In genomic region chr2:121816797-121817196, GRCh38 we compare ENCODE assay signal across 17 cellular contexts.
DNase-seq lines count a peak whose midpoint lies in the region; ATAC-seq, FAIRE-seq and TF ChIP-seq lines count a peak whose summit lies in the region.
"Had no signal": no experiment of that assay in that cellular context is flagged by ENCODE, and none has a peak within 500 bp of the region (broad histone marks: within the 10 kb centered on the region; RNA-seq: fewer than 3 reads in every experiment).

No MANE protein-coding gene starts in this region.

- H3K27ac ChIP-seq in Karpas-422 (ENCODE audit: low read length), result no peak overlapping the region
- H3K27ac ChIP-seq in K562 (ENCODE audit: extremely low read depth, low read depth, low read length), result no peak overlapping the region
- H3K27ac ChIP-seq in right cardiac atrium (ENCODE audit: low read length), result no peak overlapping the region
- H3K27ac ChIP-seq: PC-9, SK-N-MC had no signal

- H3K4me1 ChIP-seq in Karpas-422 (ENCODE audit: low read length) (peaks cover 40% of the 10 kb centered on the region), K562 (replicated peaks in 1 of 2; ENCODE audit: control insufficient read depth in 2 of 2, insufficient read depth in 2 of 2, low read length in 2 of 2) (no peaks in the 10 kb centered on the region), right cardiac atrium (ENCODE audit: control insufficient read depth, insufficient read depth, low read length) (no peaks in the 10 kb centered on the region)

- no peak for TF ChIP-seq RAD21 in K562 (CRISPR knock-in tag; conservative IDR thresholded peaks at IDR 0.05 in 1 of 2, IDR thresholded peaks at IDR 0.05 in 1 of 2)

- no peaks in the 10 kb centered on the region for H3K27me3 ChIP-seq in Karpas-422 (ENCODE audit: low read length)
- H3K27me3 ChIP-seq in K562 (ENCODE audit: control insufficient read depth in 2 of 2, insufficient read depth in 2 of 2, low read length in 2 of 2), result peaks cover 2 to 25% of the 10 kb centered on the region in 2 experiments; a peak in 2 of 5 replicates
- H3K27me3 ChIP-seq in right cardiac atrium (ENCODE audit: control insufficient read depth, insufficient read depth), result no peaks in the 10 kb centered on the region

- no TSS peak for BruUV-seq in K562 (replicated peaks; lab: Mats Ljungman, UMichigan)

- POLR2A ChIA-PET in K562 (lab: Yijun Ruan, JAX), result no interaction called here

- H3K79me2 ChIP-seq in Karpas-422 (ENCODE audit: low read length), result no peaks in the 10 kb centered on the region
- no peaks in the 10 kb centered on the region for H3K79me2 ChIP-seq in K562 (ENCODE audit: control insufficient read depth, insufficient read depth, low read length)

- no peaks in the 10 kb centered on the region for H3K9me1 ChIP-seq in K562 (ENCODE audit: control insufficient read depth, insufficient read depth, low read length)

- H4K20me1 ChIP-seq in Karpas-422 (ENCODE audit: insufficient read depth, low read depth, low read length) (no peaks in the 10 kb centered on the region), K562 (replicated peaks; ENCODE audit: control insufficient read depth, insufficient read depth, low read length) (no peaks in the 10 kb centered on the region)

- H3K9me3 ChIP-seq in Karpas-422 (ENCODE audit: low read length) (no peaks in the 10 kb centered on the region), K562 (replicated peaks; ENCODE audit: control insufficient read depth, insufficient read depth, low read depth, low read length) (no peaks in the 10 kb centered on the region), right cardiac atrium (ENCODE audit: control insufficient read depth, low read length) (no peaks in the 10 kb centered on the region)

- in situ Hi-C loops in K562 (cut with MboI), result no loop called here

- no peak for TF ChIP-seq EP300 in K562 (IDR thresholded peaks at IDR 0.05; ENCODE audit: low read length)

- no peak for TF ChIP-seq POLR2A in K562 (conservative IDR thresholded peaks at IDR 0.05)

- intact Hi-C loops in K562 (cut with micrococcal nuclease), result no loop called here
- intact Hi-C loops in right cardiac atrium (cut with DNase I), result no loop called here

- no peaks in the 10 kb centered on the region for H3K9me2 ChIP-seq in Karpas-422 (replicated peaks; ENCODE audit: insufficient read depth, low read length)

- H3K4me3 ChIP-seq in Karpas-422 (ENCODE audit: low read length) (no peak overlapping the region), K562 (no peak overlapping the region), right cardiac atrium (ENCODE audit: low read length) (no peak overlapping the region)
- H3K4me3 ChIP-seq: PC-9, SK-N-MC had no signal

- peak; percentile 55 for ATAC-seq in GM18520 (IDR thresholded peaks at IDR 0.05; ENCODE audit: unreplicated experiment)
- no peak for ATAC-seq in K562
- ATAC-seq in GM21786 (IDR thresholded peaks at IDR 0.05; ENCODE audit: unreplicated experiment), result no peak
- ATAC-seq in right cardiac atrium, result no peak
- no peak for ATAC-seq in GM21526 (IDR thresholded peaks at IDR 0.05; ENCODE audit: low FRiP score, unreplicated experiment)
- ATAC-seq: Right ventricle myocardium inferior had no signal

- H3K4me2 ChIP-seq in Karpas-422 (ENCODE audit: low read depth, low read length, poor library complexity, severe bottlenecking), result no peak overlapping the region
- H3K4me2 ChIP-seq in K562 (ENCODE audit: insufficient read depth, low read length), result no peak overlapping the region
- H3K4me2 ChIP-seq: PC-9 had no signal

- no peak overlapping the region; the same call in 1 of the 2 replicates for H2AFZ ChIP-seq in Karpas-422 (ENCODE audit: low read length)
- no peak overlapping the region for H2AFZ ChIP-seq in K562 (ENCODE audit: low read depth, low read length)
- H2AFZ ChIP-seq: PC-9 had no signal

- WGBS in K562 (ENCODE audit: insufficient coverage, low coverage, missing lambda C conversion rate), result 1% methylated on average over 7 of the region's 7 CpGs
- WGBS in right cardiac atrium, result 90% methylated on average over 7 of the region's 7 CpGs

- no peak for FAIRE-seq in K562 (lab: Jason Lieb, UNC)
- FAIRE-seq in urothelium cell line (lab: Jason Lieb, UNC), result peak; percentile 81

- H3K9ac ChIP-seq in Karpas-422 (ENCODE audit: low read length) (no peak overlapping the region), K562 (ENCODE audit: insufficient read depth in 1 of 2, low read depth in 2 of 2, low read length in 2 of 2) (no peak overlapping the region)

- CTCF ChIA-PET in K562 (lab: Yijun Ruan, JAX; ENCODE audit: low intra/inter-chr PET ratio), result no interaction called here

- DNase-seq in Karpas-422 (peak; percentile 68), K562 (ENCODE audit: extremely low read depth in 1 of 4, low spot score in 3 of 4) (no peak), urothelium cell line (ENCODE audit: low spot score) (no peak), right cardiac atrium (no peak)
- DNase-seq: C1 segment of cervical spinal cord, GOT3, IMR-90, MV-4-11, NCI-H1436 treated with DMSO at 0.1 percent for 48 hours, NCI-H2081, NCI-H524, PC-9 had no signal

- H3K36me3 ChIP-seq in Karpas-422 (ENCODE audit: insufficient read depth, low read length) (no peaks in the 10 kb centered on the region), K562 (ENCODE audit: control insufficient read depth, insufficient read depth, low read length) (no peaks in the 10 kb centered on the region)

- no peak for TF ChIP-seq CTCF in K562 (IDR thresholded peaks at IDR 0.05 in 2 of 3, conservative IDR thresholded peaks at IDR 0.05 in 1 of 3; ENCODE audit: insufficient read depth in 2 of 3, low read depth in 1 of 3, low read length in 3 of 3)

TF ChIP-seq in K562, 482 proteins besides CTCF, POLR2A, EP300 and RAD21:
- TF ChIP-seq, protein P1, sequence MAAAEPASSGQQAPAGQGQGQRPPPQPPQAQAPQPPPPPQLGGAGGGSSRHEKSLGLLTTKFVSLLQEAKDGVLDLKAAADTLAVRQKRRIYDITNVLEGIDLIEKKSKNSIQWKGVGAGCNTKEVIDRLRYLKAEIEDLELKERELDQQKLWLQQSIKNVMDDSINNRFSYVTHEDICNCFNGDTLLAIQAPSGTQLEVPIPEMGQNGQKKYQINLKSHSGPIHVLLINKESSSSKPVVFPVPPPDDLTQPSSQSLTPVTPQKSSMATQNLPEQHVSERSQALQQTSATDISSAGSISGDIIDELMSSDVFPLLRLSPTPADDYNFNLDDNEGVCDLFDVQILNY (CRISPR knock-in tag; IDR thresholded peaks at IDR 0.05), result no peak
- TF ChIP-seq, protein P2, sequence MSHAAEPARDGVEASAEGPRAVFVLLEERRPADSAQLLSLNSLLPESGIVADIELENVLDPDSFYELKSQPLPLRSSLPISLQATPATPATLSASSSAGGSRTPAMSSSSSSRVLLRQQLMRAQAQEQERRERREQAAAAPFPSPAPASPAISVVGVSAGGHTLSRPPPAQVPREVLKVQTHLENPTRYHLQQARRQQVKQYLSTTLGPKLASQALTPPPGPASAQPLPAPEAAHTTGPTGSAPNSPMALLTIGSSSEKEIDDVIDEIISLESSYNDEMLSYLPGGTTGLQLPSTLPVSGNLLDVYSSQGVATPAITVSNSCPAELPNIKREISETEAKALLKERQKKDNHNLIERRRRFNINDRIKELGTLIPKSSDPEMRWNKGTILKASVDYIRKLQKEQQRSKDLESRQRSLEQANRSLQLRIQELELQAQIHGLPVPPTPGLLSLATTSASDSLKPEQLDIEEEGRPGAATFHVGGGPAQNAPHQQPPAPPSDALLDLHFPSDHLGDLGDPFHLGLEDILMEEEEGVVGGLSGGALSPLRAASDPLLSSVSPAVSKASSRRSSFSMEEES (CRISPR knock-in tag; IDR thresholded peaks at IDR 0.05), result peak; percentile 14; the same call in 1 of the 2 replicates
